10 cellular contexts compared by ENCODE assay signal in genomic region chr5:126338516-126339153, GRCh38.
A peak's percentile ranks its signal among the peaks of the same experiment; 100 is the strongest.
DNase-seq lines count a peak whose midpoint lies in the region; ATAC-seq and TF ChIP-seq lines count a peak whose summit lies in the region.
"Had no signal": no experiment of that assay in that cellular context is flagged by ENCODE, and none has a peak within 500 bp of the region (broad histone marks: within the 10 kb centered on the region; RNA-seq: fewer than 3 reads in every experiment).

No MANE protein-coding gene starts in this region.

- H3K4me3 ChIP-seq in Panc1 (ENCODE audit: low read depth in 2 of 2, low read length in 2 of 2) (no peak overlapping the region), prostate gland (peak overlapping the region in 1 of 2 donors; percentile 12)

- in situ Hi-C loops in Panc1 (cut with HindIII; ENCODE audit: low pct_unique_long_range_greater_than_20kb, low sequenced_read_pairs), result no loop called here

- H3K36me3 ChIP-seq in Panc1 (ENCODE audit: control insufficient read depth, insufficient read depth, low read length), result no peaks in the 10 kb centered on the region
- H3K36me3 ChIP-seq in prostate gland, result no peaks in the 10 kb centered on the region
- H3K36me3 ChIP-seq: BE2C had no signal

- no peak for TF ChIP-seq POLR2A in prostate gland (IDR thresholded peaks at IDR 0.05)

- CTCF ChIA-PET in Panc1 (lab: Charles Lee), result interaction anchor here (1.0 to 1.2 kb wide), 2 partner anchors 200 to 256 kb away, joined by 4 to 13 read pairs; partner anchors contain the start of gene ALDH7A1

- no peaks in the 10 kb centered on the region for H3K27me3 ChIP-seq in Panc1 (ENCODE audit: control insufficient read depth, insufficient read depth, low read length)
- H3K27me3 ChIP-seq in prostate gland (replicated peaks; ENCODE audit: insufficient read depth), result no peaks in the 10 kb centered on the region
- H3K27me3 ChIP-seq: BE2C had no signal

- ATAC-seq in GM18498 (IDR thresholded peaks at IDR 0.05; ENCODE audit: unreplicated experiment) (peak; percentile 9), Panc1 (no peak), left colon (peak; percentile 70), HG02840 (IDR thresholded peaks at IDR 0.05; ENCODE audit: low FRiP score, unreplicated experiment) (no peak)

- BruUV-seq in Panc1 (replicated peaks; lab: Mats Ljungman, UMichigan), result no TSS peak

- WGBS in prostate gland, result 32% methylated on average over 9 of the region's 9 CpGs

- H3K4me1 ChIP-seq in Panc1 (ENCODE audit: control insufficient read depth, insufficient read depth, low read length) (no peaks in the 10 kb centered on the region), prostate gland (replicated peaks) (no peaks in the 10 kb centered on the region)
- H3K4me1 ChIP-seq: BE2C had no signal

- intact Hi-C loops in Panc1 (cut with micrococcal nuclease; ENCODE audit: unreplicated experiment) (no loop called here), left colon (cut with DNase I, micrococcal nuclease) (no loop called here), prostate gland (cut with DNase I) (loop anchor here (5.0 kb wide), 2 partner anchors 204 to 259 kb away; partner anchors contain the start of gene ALDH7A1)

- H3K27ac ChIP-seq in Panc1 (ENCODE audit: low read length) (peak overlapping the region; percentile 72), prostate gland (peak overlapping the region; percentile 27 to 47)

- TF ChIP-seq CTCF in Panc1 (IDR thresholded peaks at IDR 0.05) (no peak), prostate gland (IDR thresholded peaks at IDR 0.05) (no peak)

- POLR2A ChIA-PET in Panc1 (lab: Charles Lee), result no interaction called here

- DNase-seq in Panc1 (ENCODE audit: low read depth, low spot score) (no peak), left colon (no peak), prostate gland (ENCODE audit: low spot score) (peak; percentile 26), DMS 273 (lab: John Stamatoyannopoulos, UW; ENCODE audit: unreplicated experiment) (no peak)
- DNase-seq in activated effector memory CD4-positive, alpha-beta T cell treated with Interleukin-2 at 50 U/mL for 16 hours, result no peak
- DNase-seq: GF-D8, NCI-H1436 treated with DMSO at 0.1 percent for 48 hours had no signal

- H3K9me3 ChIP-seq in Panc1 (ENCODE audit: control insufficient read depth, insufficient read depth, low read depth, low read length) (no peaks in the 10 kb centered on the region), prostate gland (no peaks in the 10 kb centered on the region)
- H3K9me3 ChIP-seq: BE2C had no signal

Comparison
In these comparisons a context has a peak if more than half of its experiments do, and no peak if none do; other contexts are left out.
1. ATAC-seq: peak in GM18498 (single experiment) and left colon (single experiment); none in Panc1 (single experiment) and HG02840 (single experiment).